Comparison of ENCODE assay signal across 8 cellular contexts in genomic region chr15:34039506-34040123, GRCh38. TPM values are rescaled to one million over a fixed set of nuclear protein-coding genes. Genes with fewer than 3 reads are reported as not detected.
DNase-seq lines count a peak whose midpoint lies in the region; ATAC-seq and TF ChIP-seq lines count a peak whose summit lies in the region.

No MANE protein-coding gene starts in this region.

- DNase-seq in GM13977 (ENCODE audit: low spot score) (peak; percentile 46), osteoblast (ENCODE audit: insufficient read length, low spot score, missing footprints) (peak; percentile 37), germinal center (ENCODE audit: low spot score) (no peak)
- DNase-seq in T-helper 2 cell treated with Interferon-gamma antibody and Interleukin-4, amounts not matched to agents 5 μg/mL and 100 μg/mL, for 36 hours (ENCODE audit: low spot score): peak; percentile 67
- DNase-seq in effector memory CD8-positive, alpha-beta T cell: no peak

- no peaks in the 10 kb centered on the region for H3K27me3 Mint-ChIP-seq in T-helper 2 cell treated with Interferon-gamma antibody and Interleukin-4, amounts not matched to agents 5 μg/mL and 100 μg/mL, for 36 hours (ENCODE audit: low read depth)
- no peaks in the 10 kb centered on the region for H3K27me3 Mint-ChIP-seq in effector memory CD8-positive, alpha-beta T cell

- in situ Hi-C loops in GM13977 (cut with MboI; ENCODE audit: low pct_unique_long_range_greater_than_20kb, low sequenced_read_pairs, unreplicated experiment): no loop called here

- H3K4me3 Mint-ChIP-seq in T-helper 2 cell treated with Interferon-gamma antibody and Interleukin-4, amounts not matched to agents 5 μg/mL and 100 μg/mL, for 36 hours: peak overlapping the region; percentile 83
- peak overlapping the region; percentile 79 to 83 for H3K4me3 Mint-ChIP-seq in effector memory CD8-positive, alpha-beta T cell

- no peaks in the 10 kb centered on the region for H3K9me3 ChIP-seq in osteoblast (ENCODE audit: low read depth, low read length)

- peaks cover 30% of the 10 kb centered on the region for H3K79me2 ChIP-seq in osteoblast (ENCODE audit: insufficient read depth, low read length)

- no peaks in the 10 kb centered on the region for H4K20me1 ChIP-seq in osteoblast (ENCODE audit: insufficient read depth, low read length)

- no peaks in the 10 kb centered on the region for H3K27me3 ChIP-seq in osteoblast (ENCODE audit: insufficient read depth, low read length)

- H3K4me1 ChIP-seq in osteoblast (ENCODE audit: insufficient read depth, low read length): peaks cover 20% of the 10 kb centered on the region

- H3K4me3 ChIP-seq in osteoblast (ENCODE audit: insufficient read depth, low read length): peak overlapping the region; percentile 97

- H2AFZ ChIP-seq in osteoblast (ENCODE audit: low read length): peak overlapping the region; percentile 63

- H3K9me3 Mint-ChIP-seq in T-helper 2 cell treated with Interferon-gamma antibody and Interleukin-4, amounts not matched to agents 5 μg/mL and 100 μg/mL, for 36 hours: no peaks in the 10 kb centered on the region
- H3K9me3 Mint-ChIP-seq in effector memory CD8-positive, alpha-beta T cell: no peaks in the 10 kb centered on the region

- H3K36me3 Mint-ChIP-seq in T-helper 2 cell treated with Interferon-gamma antibody and Interleukin-4, amounts not matched to agents 5 μg/mL and 100 μg/mL, for 36 hours (ENCODE audit: low read depth): no peaks in the 10 kb centered on the region
- H3K36me3 Mint-ChIP-seq in effector memory CD8-positive, alpha-beta T cell (ENCODE audit: insufficient read depth): peaks cover 3% of the 10 kb centered on the region

- TF ChIP-seq CTCF in GM13977 (IDR thresholded peaks at IDR 0.05; ENCODE audit: extremely low read depth, insufficient read depth, missing control alignments): no peak
- no peak for TF ChIP-seq CTCF in osteoblast (IDR thresholded peaks at IDR 0.05; ENCODE audit: extremely low read depth, low read depth, low read length)

- ATAC-seq in HG02973 (IDR thresholded peaks at IDR 0.05; ENCODE audit: unreplicated experiment) (peak; percentile 34), HG03457 (IDR thresholded peaks at IDR 0.05; ENCODE audit: unreplicated experiment) (no peak), GM19455 (IDR thresholded peaks at IDR 0.05; ENCODE audit: unreplicated experiment) (no peak)
- no peak for ATAC-seq in effector memory CD8-positive, alpha-beta T cell (replicated peaks)

- H3K4me1 Mint-ChIP-seq in T-helper 2 cell treated with Interferon-gamma antibody and Interleukin-4, amounts not matched to agents 5 μg/mL and 100 μg/mL, for 36 hours (ENCODE audit: low read depth): peaks cover 25% of the 10 kb centered on the region
- H3K4me1 Mint-ChIP-seq in effector memory CD8-positive, alpha-beta T cell (ENCODE audit: low read depth in 2 of 2): peaks cover 7 to 16% of the 10 kb centered on the region in 2 donors

- H3K4me2 ChIP-seq in osteoblast (ENCODE audit: insufficient read depth, low read length): peak overlapping the region; percentile 89

- no peaks in the 10 kb centered on the region for H3K36me3 ChIP-seq in osteoblast (ENCODE audit: insufficient read depth, low read length)

- H3K27ac Mint-ChIP-seq in T-helper 2 cell treated with Interferon-gamma antibody and Interleukin-4, amounts not matched to agents 5 μg/mL and 100 μg/mL, for 36 hours: peak overlapping the region; percentile 82
- peak overlapping the region; percentile 70 to 85 for H3K27ac Mint-ChIP-seq in effector memory CD8-positive, alpha-beta T cell

- peak overlapping the region; percentile 31 for H3K27ac ChIP-seq in osteoblast (ENCODE audit: low read depth, low read length)

RNA-seq across cellular contexts. Expression of gene AVEN, which starts 0.6 kb away (rescaled TPM):
- total RNA-seq in osteoblast: 34.7 and 37.4 TPM in 2 replicates

Comparison
In these comparisons a context has a peak if more than half of its experiments do, and no peak if none do; other contexts are left out.
1. DNase-seq: peak in GM13977 (single experiment), T-helper 2 cell treated with Interferon-gamma antibody and Interleukin-4, amounts not matched to agents 5 μg/mL and 100 μg/mL, for 36 hours (single experiment) and osteoblast (single experiment); none in effector memory CD8-positive, alpha-beta T cell (0 of 3) and germinal center (single experiment).